In genomic region chr9:108889649-108890067, GRCh38 we compare ENCODE assay signal across 1 cellular context.
TF ChIP-seq lines count a peak whose summit lies in the region.

No MANE protein-coding gene starts in this region.

TF ChIP-seq in HepG2, 621 proteins besides CTCF, POLR2A, EP300 and RAD21 (continued from another document and continues in another):
- TF ChIP-seq CEBPZ (IDR thresholded peaks at IDR 0.05; ENCODE audit: low read length) (no peak), ZFAT (CRISPR knock-in tag; conservative IDR thresholded peaks at IDR 0.05) (no peak), ZNF431 (CRISPR knock-in tag; IDR thresholded peaks at IDR 0.05; ENCODE audit: borderline replicate concordance, low read depth) (no peak), ZNF331 (CRISPR knock-in tag; IDR thresholded peaks at IDR 0.05) (peak; percentile 6; the same call in 1 of the 2 replicates), FOXC1 (CRISPR knock-in tag; IDR thresholded peaks at IDR 0.05; ENCODE audit: borderline replicate concordance) (no peak), AHR (CRISPR knock-in tag; IDR thresholded peaks at IDR 0.05) (no peak), SAFB2 (CRISPR knock-in tag; IDR thresholded peaks at IDR 0.05; ENCODE audit: borderline replicate concordance, low read depth) (no peak), ELK4 (CRISPR knock-in tag; IDR thresholded peaks at IDR 0.05; ENCODE audit: borderline replicate concordance) (no peak), PITX1 (CRISPR knock-in tag; IDR thresholded peaks at IDR 0.05) (no peak), ZNF713 (CRISPR knock-in tag; IDR thresholded peaks at IDR 0.05) (no peak), MYNN (CRISPR knock-in tag; IDR thresholded peaks at IDR 0.05; ENCODE audit: low read depth) (no peak), THYN1 (CRISPR knock-in tag; IDR thresholded peaks at IDR 0.05; ENCODE audit: borderline replicate concordance, low read depth) (no peak), ZNF124 (CRISPR knock-in tag; IDR thresholded peaks at IDR 0.05) (no peak), ZNF350 (CRISPR knock-in tag; IDR thresholded peaks at IDR 0.05; ENCODE audit: borderline replicate concordance, low read depth) (no peak), BATF2 (CRISPR knock-in tag; IDR thresholded peaks at IDR 0.05) (no peak), FOSL2 (CRISPR knock-in tag; IDR thresholded peaks at IDR 0.05) (peak; percentile 69), TRIM24 (CRISPR knock-in tag; IDR thresholded peaks at IDR 0.05) (no peak), GATAD1 (CRISPR knock-in tag; IDR thresholded peaks at IDR 0.05) (no peak), ZBTB8A (CRISPR knock-in tag; IDR thresholded peaks at IDR 0.05; ENCODE audit: borderline replicate concordance, low read depth) (no peak), ZNF674 (CRISPR knock-in tag; IDR thresholded peaks at IDR 0.05; ENCODE audit: low read depth) (no peak), ARID3A (IDR thresholded peaks at IDR 0.05; ENCODE audit: low read depth, low read length) (no peak), ZNF382 (CRISPR knock-in tag; IDR thresholded peaks at IDR 0.05; ENCODE audit: borderline replicate concordance) (no peak), ZSCAN29 (CRISPR knock-in tag; conservative IDR thresholded peaks at IDR 0.05) (no peak), FOXM1 (CRISPR knock-in tag; IDR thresholded peaks at IDR 0.05) (no peak), ZNF225 (CRISPR knock-in tag; IDR thresholded peaks at IDR 0.05) (no peak), SP5 (CRISPR knock-in tag; IDR thresholded peaks at IDR 0.05; ENCODE audit: borderline replicate concordance, low read depth) (peak; percentile 42; the same call in 1 of the 2 replicates), SIN3B (IDR thresholded peaks at IDR 0.05; ENCODE audit: low read length) (no peak), THAP7 (CRISPR knock-in tag; IDR thresholded peaks at IDR 0.05) (no peak), IKZF4 (CRISPR knock-in tag; IDR thresholded peaks at IDR 0.05; ENCODE audit: borderline replicate concordance, low read depth, not compliant biosample characterization) (no peak), ARNT2 (CRISPR knock-in tag; IDR thresholded peaks at IDR 0.05; ENCODE audit: low read depth) (no peak), ZNF317 (CRISPR knock-in tag; IDR thresholded peaks at IDR 0.05) (no peak), IRF9 (CRISPR knock-in tag; IDR thresholded peaks at IDR 0.05; ENCODE audit: borderline replicate concordance) (no peak), SUZ12 (IDR thresholded peaks at IDR 0.05; ENCODE audit: low read depth, low read length) (no peak), ZNF572 (CRISPR knock-in tag; IDR thresholded peaks at IDR 0.05) (no peak), ELF4 (CRISPR knock-in tag; IDR thresholded peaks at IDR 0.05; ENCODE audit: borderline replicate concordance) (no peak), MED1 (CRISPR knock-in tag; IDR thresholded peaks at IDR 0.05) (peak; percentile 73), HNRNPL (IDR thresholded peaks at IDR 0.05; ENCODE audit: low read depth, low read length) (no peak), DMTF1 (CRISPR knock-in tag; IDR thresholded peaks at IDR 0.05) (no peak), HOXA5 (CRISPR knock-in tag; IDR thresholded peaks at IDR 0.05) (no peak), NFE2L2 (IDR thresholded peaks at IDR 0.05; ENCODE audit: low read length) (no peak), ZNF629 (CRISPR knock-in tag; conservative IDR thresholded peaks at IDR 0.05) (no peak), ARNTL (CRISPR knock-in tag; IDR thresholded peaks at IDR 0.05) (peak; percentile 60; the same call in 1 of the 2 replicates), THAP11 (CRISPR knock-in tag; IDR thresholded peaks at IDR 0.05) (peak; percentile 23; the same call in 1 of the 2 replicates), CSRNP1 (CRISPR knock-in tag; IDR thresholded peaks at IDR 0.05) (no peak), RFX1 (IDR thresholded peaks at IDR 0.05) (no peak), SNAPC4 (CRISPR knock-in tag; IDR thresholded peaks at IDR 0.05) (no peak)
